ENCODE assay signal across 8 cellular contexts in genomic region chr10:18658992-18659783, GRCh38. TPM values are rescaled to one million over a fixed set of nuclear protein-coding genes. Genes with fewer than 3 reads are reported as not detected.
DNase-seq lines count a peak whose midpoint lies in the region; ATAC-seq and TF ChIP-seq lines count a peak whose summit lies in the region.

Gene ARL5B (plus strand): TSS chr10:18659431. CDS start chr10:18659638, 207 bp downstream.

- H3K9me3 Mint-ChIP-seq in neural progenitor cell: peaks cover 2% of the 10 kb centered on the region

- in situ Hi-C loops in G401 (cut with HindIII; ENCODE audit: low sequenced_read_pairs): no loop called here
- in situ Hi-C loops in HAP-1 (cut with MboI; ENCODE audit: low sequenced_read_pairs): no loop called here

- H3K27ac Mint-ChIP-seq in neural progenitor cell: peak within 1 kb of the TSS; percentile 99

- peaks cover 10% of the 10 kb centered on the region for H3K36me3 ChIP-seq in HAP-1 (replicated peaks)
- no peaks in the 10 kb centered on the region for H3K36me3 ChIP-seq in MM.1S (replicated peaks; ENCODE audit: insufficient read depth, low read length)
- no peaks in the 10 kb centered on the region for H3K36me3 ChIP-seq in SJCRH30
- no peaks in the 10 kb centered on the region for H3K36me3 ChIP-seq in neural progenitor cell

- H3K9ac ChIP-seq in MM.1S (ENCODE audit: low read length) (peak within 1 kb of the TSS; percentile 97), neural progenitor cell (peak within 1 kb of the TSS; percentile 94)

- no peaks in the 10 kb centered on the region for H3K27me3 Mint-ChIP-seq in neural progenitor cell (ENCODE audit: insufficient read depth, low read depth)

- H3K27ac ChIP-seq in MM.1S (ENCODE audit: low read length) (peak within 1 kb of the TSS; percentile 96), SJCRH30 (peak within 1 kb of the TSS; percentile 95), foreskin keratinocyte (peak within 1 kb of the TSS; percentile 99), neural progenitor cell (peak within 1 kb of the TSS; percentile 90)

- peak; percentile 91 for ATAC-seq in foreskin keratinocyte

- H3K4me3 ChIP-seq in HAP-1: peak within 1 kb of the TSS; percentile 83
- H3K4me3 ChIP-seq in MM.1S (ENCODE audit: low read length): peak within 1 kb of the TSS; percentile 93
- peak within 1 kb of the TSS; percentile 98 for H3K4me3 ChIP-seq in SJCRH30
- H3K4me3 ChIP-seq in neural progenitor cell: peak within 1 kb of the TSS; percentile 93

- peak within 1 kb of the TSS; percentile 77 for H2AFZ ChIP-seq in MM.1S (ENCODE audit: low read length)
- peak within 1 kb of the TSS; percentile 71 for H2AFZ ChIP-seq in neural progenitor cell (replicated peaks)

- H3K9me2 ChIP-seq in MM.1S (replicated peaks; ENCODE audit: insufficient read depth, low read length): no peaks in the 10 kb centered on the region

- H3F3A ChIP-seq in MM.1S (ENCODE audit: insufficient read depth, low read length): peaks cover 22% of the 10 kb centered on the region
- H3F3A ChIP-seq in neural progenitor cell (ENCODE audit: low read depth): peaks cover 5% of the 10 kb centered on the region

- H3K4me2 ChIP-seq in MM.1S (ENCODE audit: low read depth, low read length) (peak within 1 kb of the TSS; percentile 90), neural progenitor cell (peak within 1 kb of the TSS; percentile 87)

- H4K20me1 ChIP-seq in MM.1S (ENCODE audit: insufficient read depth, low read length): no peaks in the 10 kb centered on the region
- peaks cover 37% of the 10 kb centered on the region for H4K20me1 ChIP-seq in neural progenitor cell (ENCODE audit: low read depth)

- H3K4me1 ChIP-seq in HAP-1 (peaks cover 15% of the 10 kb centered on the region), MM.1S (ENCODE audit: low read length) (peaks cover 10% of the 10 kb centered on the region; the same call in 1 of the 2 replicates), SJCRH30 (no peaks in the 10 kb centered on the region), foreskin keratinocyte (peaks cover 12% of the 10 kb centered on the region), neural progenitor cell (peaks cover 20% of the 10 kb centered on the region)

- TF ChIP-seq CTCF in MM.1S (IDR thresholded peaks at IDR 0.05; ENCODE audit: low read length) (no peak), foreskin keratinocyte (conservative IDR thresholded peaks at IDR 0.05) (no peak), neural progenitor cell (IDR thresholded peaks at IDR 0.05) (no peak)

- peak; percentile 97 for DNase-seq in G401 (ENCODE audit: low spot score)
- peak; percentile 90 to 99 for DNase-seq in HAP-1 (ENCODE audit: low spot score in 2 of 2)
- DNase-seq in MM.1S: peak; percentile 94
- peak; percentile 96 for DNase-seq in SJCRH30
- peak; percentile 81 to 92 (median 86) for DNase-seq in activated naive CD4-positive, alpha-beta T cell (lab: John Stamatoyannopoulos, UW)
- DNase-seq in foreskin keratinocyte: peak; percentile 87 to 91
- peak; percentile 97 for DNase-seq in neural progenitor cell (ENCODE audit: low spot score)
- DNase-seq in stromal cell of bone marrow (ENCODE audit: low read depth): peak; percentile 97

- H3K9me3 ChIP-seq in HAP-1 (no peaks in the 10 kb centered on the region), MM.1S (replicated peaks; ENCODE audit: insufficient read depth, low read length) (no peaks in the 10 kb centered on the region), SJCRH30 (replicated peaks) (no peaks in the 10 kb centered on the region), neural progenitor cell (ENCODE audit: low read depth) (no peaks in the 10 kb centered on the region)

- H3K4me3 Mint-ChIP-seq in neural progenitor cell: peak within 1 kb of the TSS; percentile 98

- H3K27me3 ChIP-seq in HAP-1 (ENCODE audit: low read depth) (no peaks in the 10 kb centered on the region), MM.1S (replicated peaks; ENCODE audit: insufficient read depth, low read length) (no peaks in the 10 kb centered on the region), SJCRH30 (no peaks in the 10 kb centered on the region), foreskin keratinocyte (no peaks in the 10 kb centered on the region), neural progenitor cell (no peaks in the 10 kb centered on the region)

- peaks cover 21% of the 10 kb centered on the region for H3K36me3 Mint-ChIP-seq in neural progenitor cell

- peaks cover 14% of the 10 kb centered on the region for H3K4me1 Mint-ChIP-seq in neural progenitor cell

- H3K79me2 ChIP-seq in MM.1S (ENCODE audit: low read length): peaks cover 52% of the 10 kb centered on the region
- peaks cover 62% of the 10 kb centered on the region for H3K79me2 ChIP-seq in neural progenitor cell (ENCODE audit: low read depth)

RNA-seq across cellular contexts. Expression of gene ARL5B, which starts in this region (rescaled TPM):
- total RNA-seq in G401 (2014; rRNA removed; shearing (Covaris generic)): 17.7 and 29.8 TPM in 2 replicates
- 31.8 and 35.2 TPM in 2 replicates for total RNA-seq in SJCRH30 (2014; rRNA removed; shearing (Covaris generic))
- total RNA-seq in foreskin keratinocyte (14.5 and 15.8 TPM in 2 replicates), neural progenitor cell (ENCODE audit: low replicate concordance) (73.5 and 108 TPM in 2 replicates)
- polyA plus RNA-seq in foreskin keratinocyte: 3.0 and 3.8 TPM in 2 replicates

Comparison
In these comparisons a context has a peak if more than half of its experiments do, and no peak if none do; other contexts are left out.
1. Peak in every context shown above with its lines: DNase-seq, ATAC-seq, H3K4me3 ChIP-seq and H3K27ac ChIP-seq.